8 cellular contexts compared by ENCODE assay signal in genomic region chr1:207824691-207825090, GRCh38.
DNase-seq lines count a peak whose midpoint lies in the region; ATAC-seq lines count a peak whose summit lies in the region.

No MANE protein-coding gene starts in this region.

- intact Hi-C loops in aorta (cut with DNase I), result loop anchor here in 1 of 2 donors (10.0 kb wide), 1 partner anchor 140 kb away; no protein-coding TSS in a partner anchor

- peaks cover 6% of the 10 kb centered on the region for H3K9me3 Mint-ChIP-seq in central memory CD8-positive, alpha-beta T cell

- peaks cover 27% of the 10 kb centered on the region for H3K36me3 Mint-ChIP-seq in central memory CD8-positive, alpha-beta T cell (ENCODE audit: insufficient read depth)

- no peak for ATAC-seq in central memory CD8-positive, alpha-beta T cell (replicated peaks; ENCODE audit: extremely low read depth, poor library complexity, severe bottlenecking)
- ATAC-seq in aorta (ENCODE audit: low FRiP score), result no peak
- no peak for ATAC-seq in GM19395 (IDR thresholded peaks at IDR 0.05; ENCODE audit: unreplicated experiment)
- no peak for ATAC-seq in HG03025 (IDR thresholded peaks at IDR 0.05; ENCODE audit: low FRiP score, unreplicated experiment)
- no peak for ATAC-seq in GM21390 (IDR thresholded peaks at IDR 0.05; ENCODE audit: unreplicated experiment)

- peak; percentile 25 for DNase-seq in stimulated activated CD4-positive, alpha-beta T cell treated with anti-CD3 and anti-CD28 coated beads, Interleukin-15, amount 100 ng/mL, for 24 hours
- no peak for DNase-seq in stimulated activated CD4-positive, alpha-beta T cell treated with anti-CD3 and anti-CD28 coated beads, Interleukin-4, amount 100 ng/mL, for 4 hours
- DNase-seq in central memory CD8-positive, alpha-beta T cell (ENCODE audit: low spot score in 2 of 2), result no peak
- no peak for DNase-seq in aorta

- WGBS in aorta, 2 donors, result 55 to 56% methylated on average over 3 of the region's 3 CpGs

- H3K27ac ChIP-seq in muscle layer of colon (ENCODE audit: low read depth, low read length) (peak overlapping the region; percentile 100), aorta (ENCODE audit: low read depth in 1 of 2, low read length in 2 of 2) (peak overlapping the region; percentile 96 to 99)

- H3K4me3 Mint-ChIP-seq in central memory CD8-positive, alpha-beta T cell, result peak overlapping the region; percentile 84

- H3K4me1 ChIP-seq in muscle layer of colon (ENCODE audit: insufficient read depth, low read length) (peaks cover 66% of the 10 kb centered on the region), aorta (ENCODE audit: control insufficient read depth in 1 of 2, insufficient read depth in 2 of 2, low read length in 2 of 2) (peaks cover 0 to 3% of the 10 kb centered on the region in 2 donors)

- peaks cover 78% of the 10 kb centered on the region for H3K4me1 Mint-ChIP-seq in central memory CD8-positive, alpha-beta T cell

- H3K27me3 ChIP-seq in muscle layer of colon (ENCODE audit: control insufficient read depth in 1 of 2, insufficient read depth in 2 of 2, low read length in 2 of 2), result no peaks in the 10 kb centered on the region
- no peaks in the 10 kb centered on the region for H3K27me3 ChIP-seq in aorta (ENCODE audit: control insufficient read depth in 1 of 2, insufficient read depth in 2 of 2, low read length in 1 of 2)

- H3K9me3 ChIP-seq in muscle layer of colon (ENCODE audit: low read length) (no peaks in the 10 kb centered on the region), aorta (ENCODE audit: control insufficient read depth, low read length) (no peaks in the 10 kb centered on the region)

- peak overlapping the region; percentile 99 for H3K27ac Mint-ChIP-seq in central memory CD8-positive, alpha-beta T cell (ENCODE audit: low read depth)

- H3K27me3 Mint-ChIP-seq in central memory CD8-positive, alpha-beta T cell, result peaks cover 10% of the 10 kb centered on the region

- H3K4me3 ChIP-seq in muscle layer of colon (ENCODE audit: low read depth in 1 of 2, low read length in 2 of 2) (peak overlapping the region; percentile 23 to 98), aorta (ENCODE audit: low read length in 2 of 2) (no peak overlapping the region)

- H3K36me3 ChIP-seq in muscle layer of colon (ENCODE audit: insufficient read depth, low read length) (peaks cover 3% of the 10 kb centered on the region), aorta (ENCODE audit: control insufficient read depth in 1 of 2, insufficient read depth in 2 of 2, low read length in 1 of 2) (no peaks in the 10 kb centered on the region)

- peak overlapping the region; percentile 72 for H3K9ac ChIP-seq in muscle layer of colon (ENCODE audit: low read length)

Comparison
In these comparisons a context has a peak if more than half of its experiments do, and no peak if none do; other contexts are left out.
1. H3K4me3 ChIP-seq: peak in muscle layer of colon (2 of 2); none in aorta (0 of 2).